In genomic region chr6:53301801-53302537, GRCh38 we compare ENCODE assay signal across 10 cellular contexts. TPM values are rescaled to one million over a fixed set of nuclear protein-coding genes. Genes with fewer than 3 reads are reported as not detected.
DNase-seq lines count a peak whose midpoint lies in the region; ATAC-seq, FAIRE-seq and TF ChIP-seq lines count a peak whose summit lies in the region.
"Had no signal": no experiment of that assay in that cellular context is flagged by ENCODE, and none has a peak within 500 bp of the region (broad histone marks: within the 10 kb centered on the region; RNA-seq: fewer than 3 reads in every experiment).

No MANE protein-coding gene starts in this region.

- peak; percentile 85 for FAIRE-seq in HepG2 (lab: Jason Lieb, UNC)

- TF ChIP-seq CTCF in HepG2 (CRISPR knock-in tag; IDR thresholded peaks at IDR 0.05) (no peak), thoracic aorta (IDR thresholded peaks at IDR 0.05) (no peak)

- TF ChIP-seq RAD21 in HepG2 (CRISPR knock-in tag; IDR thresholded peaks at IDR 0.05): no peak

- H3K9me3 Mint-ChIP-seq in activated T-cell treated with anti-CD3 and anti-CD28 coated beads, Interleukin-2, amount 50 U/mL, for 4 hours: no peaks in the 10 kb centered on the region

- H3K27ac ChIP-seq in angular gyrus (ENCODE audit: low read depth, low read length): peak overlapping the region; percentile 69
- H3K27ac ChIP-seq in HepG2 (ENCODE audit: extremely low read length, insufficient read depth, low read length): peak overlapping the region; percentile 16
- peak overlapping the region; percentile 20 to 57 for H3K27ac ChIP-seq in thoracic aorta

- intact Hi-C loops in HepG2 (cut with micrococcal nuclease; ENCODE audit: unreplicated experiment): loop anchor here (2.0 to 10.0 kb wide), 2 partner anchors 57 to 187 kb away; no protein-coding TSS in a partner anchor

- TSS peak; percentile 48 for BruUV-seq in HepG2 (replicated peaks; lab: Mats Ljungman, UMichigan)

- H3K79me2 ChIP-seq in HepG2 (ENCODE audit: insufficient read depth, low read length): peaks cover 36% of the 10 kb centered on the region

- no peaks in the 10 kb centered on the region for H3K9me3 ChIP-seq in HepG2 (ENCODE audit: low read length)
- H3K9me3 ChIP-seq in thoracic aorta: no peaks in the 10 kb centered on the region

- H3K36me3 Mint-ChIP-seq in activated T-cell treated with anti-CD3 and anti-CD28 coated beads, Interleukin-2, amount 50 U/mL, for 4 hours (ENCODE audit: insufficient read depth): peaks cover 5% of the 10 kb centered on the region

- H3K4me1 Mint-ChIP-seq in activated T-cell treated with anti-CD3 and anti-CD28 coated beads, Interleukin-2, amount 50 U/mL, for 4 hours (ENCODE audit: low read depth): peaks cover 82% of the 10 kb centered on the region

- ATAC-seq in activated T-cell treated with anti-CD3 and anti-CD28 coated beads, Interleukin-2, amount 50 U/mL, for 4 hours: no peak
- peak; percentile 78 for ATAC-seq in HepG2
- no peak for ATAC-seq in thoracic aorta (ENCODE audit: insufficient number of reproducible peaks, low FRiP score, low read depth)
- no peak for ATAC-seq in GM18498 (IDR thresholded peaks at IDR 0.05; ENCODE audit: unreplicated experiment)

- CTCF ChIA-PET in HepG2 (lab: Yijun Ruan, JAX; ENCODE audit: low intra/inter-chr PET ratio, low total read pairs): no interaction called here

- H3K4me1 ChIP-seq in HepG2 (ENCODE audit: insufficient read depth, low read length) (peaks cover 67% of the 10 kb centered on the region), thoracic aorta (ENCODE audit: control insufficient read depth in 1 of 2, low read depth in 2 of 2) (peaks cover 31 to 59% of the 10 kb centered on the region in 2 donors)

- H3K4me3 Mint-ChIP-seq in activated T-cell treated with anti-CD3 and anti-CD28 coated beads, Interleukin-2, amount 50 U/mL, for 4 hours: peak overlapping the region; percentile 17

- WGBS in HepG2 (ENCODE audit: low lambda C conversion rate): 19% methylated on average over 7 of the region's 7 CpGs

- H3K36me3 ChIP-seq in HepG2 (replicated peaks in 1 of 2; ENCODE audit: control insufficient read depth in 1 of 2, insufficient read depth in 2 of 2, low read length in 2 of 2) (no peaks in the 10 kb centered on the region), thoracic aorta (no peaks in the 10 kb centered on the region)

- no peaks in the 10 kb centered on the region; the same call in 1 of the 2 replicates for H4K20me1 ChIP-seq in HepG2 (ENCODE audit: insufficient read depth, low read length)

- POLR2A ChIA-PET in HepG2 (lab: Yijun Ruan, JAX): interaction anchor here (1.8 kb wide), 1 partner anchor 58 kb away, joined by 10 read pairs; no protein-coding TSS in a partner anchor

- no peaks in the 10 kb centered on the region for H3K27me3 Mint-ChIP-seq in activated T-cell treated with anti-CD3 and anti-CD28 coated beads, Interleukin-2, amount 50 U/mL, for 4 hours (ENCODE audit: low read depth)

- in situ Hi-C loops in HepG2 (cut with HindIII; ENCODE audit: extremely low pct_ligation_motif_present, low pct_unique_long_range_greater_than_20kb): no loop called here

- DNase-seq in activated T-cell treated with anti-CD3 and anti-CD28 coated beads, Interleukin-2, amount 50 U/mL, for 4 hours: no peak
- no peak for DNase-seq in activated T-cell treated with anti-CD3 and anti-CD28 coated beads, Interleukin-2, amount 50 U/mL, for 48 hours
- DNase-seq in HepG2 (ENCODE audit: low spot score) (peak; percentile 87), thoracic aorta (ENCODE audit: low spot score) (no peak), DMS153 treated with DMSO at 0.1 percent for 48 hours (lab: John Stamatoyannopoulos, UW; ENCODE audit: unreplicated experiment) (no peak), SW 1271 (lab: John Stamatoyannopoulos, UW) (no peak)
- DNase-seq: activated CD4-positive, alpha-beta T cell treated with anti-CD3 and anti-CD28 coated beads for 1 hour; NCI-H446 had no signal

- no peak overlapping the region for H3K9ac ChIP-seq in HepG2 (ENCODE audit: insufficient read depth, low read depth, low read length)

- H3K27me3 ChIP-seq in HepG2 (ENCODE audit: control insufficient read depth in 1 of 2, insufficient read depth in 2 of 2, low read length in 2 of 2): no peaks in the 10 kb centered on the region
- no peaks in the 10 kb centered on the region for H3K27me3 ChIP-seq in thoracic aorta (replicated peaks; ENCODE audit: insufficient read depth)

- no peak overlapping the region for H2AFZ ChIP-seq in HepG2 (ENCODE audit: low read length)

- peak in 1 of 2 experiments; percentile 83; a peak in 2 of 4 replicates for TF ChIP-seq EP300 in HepG2 (IDR thresholded peaks at IDR 0.05; ENCODE audit: low read depth in 2 of 2, low read length in 2 of 2)
- peak; percentile 72; the same call in 1 of the 2 replicates for TF ChIP-seq EP300 in HepG2 (CRISPR knock-in tag; IDR thresholded peaks at IDR 0.05; ENCODE audit: borderline replicate concordance)

- no peak for TF ChIP-seq POLR2A in HepG2 (IDR thresholded peaks at IDR 0.05; ENCODE audit: insufficient read depth in 1 of 2, low read depth in 2 of 2, low read length in 2 of 2)

- H3K4me3 ChIP-seq in HepG2 (replicated peaks in 1 of 3; ENCODE audit: insufficient read depth in 1 of 3, low read depth in 2 of 3, low read length in 3 of 3) (no peak overlapping the region), thoracic aorta (no peak overlapping the region)

- peak overlapping the region; percentile 62 for H3K4me2 ChIP-seq in HepG2 (ENCODE audit: low read depth, low read length)

TF ChIP-seq in HepG2, 621 proteins besides CTCF, POLR2A, EP300 and RAD21 (continues in another document):
- no peak for TF ChIP-seq ZNF263 (CRISPR knock-in tag; IDR thresholded peaks at IDR 0.05)
- no peak for TF ChIP-seq SRF (IDR thresholded peaks at IDR 0.05; ENCODE audit: low read depth, low read length)
- no peak for TF ChIP-seq ZNF33B (CRISPR knock-in tag; IDR thresholded peaks at IDR 0.05)
- TF ChIP-seq BCL6 (CRISPR knock-in tag; IDR thresholded peaks at IDR 0.05): peak; percentile 96
- TF ChIP-seq USF2 (IDR thresholded peaks at IDR 0.05; ENCODE audit: low read depth, low read length): peak; percentile 91
- TF ChIP-seq USF2 (CRISPR knock-in tag; IDR thresholded peaks at IDR 0.05; ENCODE audit: borderline replicate concordance): peak; percentile 91; the same call in 1 of the 2 replicates

RNA-seq across cellular contexts. Expression of gene ELOVL5, which starts 46.8 kb away (rescaled TPM):
- total RNA-seq in activated T-cell treated with anti-CD3 and anti-CD28 coated beads, Interleukin-2, amount 50 U/mL, for 4 hours: 100 to 1,000 TPM in 2 of 3 donors, 10 to 100 TPM in 1; 89.4 to 115 (median 104) TPM
- 43.9 and 72.4 TPM in 2 replicates for total RNA-seq in HepG2 (2016; rRNA removed; fragmentation: Illumina TruSeq; extraction: Trizol)
- 13.9 and 14.9 TPM in 2 replicates for total RNA-seq in HepG2 (2016; cell fraction: cytosol; rRNA removed; fragmentation: Illumina TruSeq; extraction: Trizol; ENCODE audit: low read depth)
- total RNA-seq in HepG2 (2016; cell fraction: insoluble cytoplasmic fraction; rRNA removed; fragmentation: Illumina TruSeq; extraction: Trizol): 38.2 and 72.3 TPM in 2 replicates
- total RNA-seq in HepG2 (2016; cell fraction: membrane; rRNA removed; fragmentation: Illumina TruSeq; extraction: Trizol): 35.5 and 41.3 TPM in 2 replicates
- total RNA-seq in HepG2 (2016; cell fraction: nucleus; rRNA removed; fragmentation: Illumina TruSeq; extraction: Trizol): 100 and 107 TPM in 2 replicates
- 50.1 and 51.9 TPM in 2 replicates for polyA plus RNA-seq in HepG2 (2011; rRNA removed)
- 25.4 and 42.1 TPM in 2 replicates for polyA plus RNA-seq in HepG2 (2011; cell fraction: cytosol; rRNA removed)
- polyA plus RNA-seq in HepG2 (2011; cell fraction: nucleus; rRNA removed): 43.1 and 55.3 TPM in 2 replicates
- polyA plus RNA-seq in HepG2 (2012): 83.4 and 101 TPM in 2 replicates
- 10.8 and 11.0 TPM in 2 replicates for polyA plus RNA-seq in HepG2 (2016; cell fraction: cytosol; fragmentation: Illumina TruSeq; extraction: Trizol; ENCODE audit: low read depth)
- 47.3 and 49.0 TPM in 2 replicates for polyA plus RNA-seq in HepG2 (2016; cell fraction: insoluble cytoplasmic fraction; fragmentation: Illumina TruSeq; extraction: Trizol; ENCODE audit: low read depth)
- polyA plus RNA-seq in HepG2 (2016; cell fraction: membrane; fragmentation: Illumina TruSeq; extraction: Trizol; ENCODE audit: low read depth): 27.9 and 31.0 TPM in 2 replicates
- polyA plus RNA-seq in HepG2 (2016; cell fraction: nucleus; fragmentation: Illumina TruSeq; extraction: Trizol; ENCODE audit: insufficient read depth, low read depth): 151 and 157 TPM in 2 replicates
- 88.1 and 141 TPM in 2 replicates for polyA minus RNA-seq in HepG2 (2011; rRNA and poly(A)+ RNA removed; ENCODE audit: low replicate concordance)
- 50.1 and 59.2 TPM in 2 replicates for polyA minus RNA-seq in HepG2 (2011; cell fraction: cytosol; rRNA and poly(A)+ RNA removed)
- 54.8 and 92.7 TPM in 2 replicates for polyA minus RNA-seq in HepG2 (2011; cell fraction: nucleus; rRNA and poly(A)+ RNA removed)
- total RNA-seq in thoracic aorta: 10 to 100 TPM; 61.1 to 86.8 TPM

Comparison
In these comparisons a context has a peak if more than half of its experiments do, and no peak if none do; other contexts are left out.
1. H3K27ac ChIP-seq: peak in every context shown above with its lines; median percentile 69 in angular gyrus; 38 in thoracic aorta; 16 in HepG2.